Comparison of ENCODE assay signal across 17 cellular contexts in genomic region chr2:7154666-7155065, GRCh38.
A peak's percentile ranks its signal among the peaks of the same experiment; 100 is the strongest.
DNase-seq lines count a peak whose midpoint lies in the region; TF ChIP-seq lines count a peak whose summit lies in the region.
"Had no signal": no experiment of that assay in that cellular context is flagged by ENCODE, and none has a peak within 500 bp of the region (broad histone marks: within the 10 kb centered on the region; RNA-seq: fewer than 3 reads in every experiment).

No MANE protein-coding gene starts in this region.

- peaks cover 3% of the 10 kb centered on the region for H3K36me3 ChIP-seq in breast epithelium
- H3K36me3 ChIP-seq: MG63 had no signal

- H3K27me3 ChIP-seq in breast epithelium, result no peaks in the 10 kb centered on the region
- H3K27me3 ChIP-seq: MG63 had no signal

- TF ChIP-seq POLR2A in breast epithelium (IDR thresholded peaks at IDR 0.05), result no peak

- H3K4me1 ChIP-seq in breast epithelium, result no peaks in the 10 kb centered on the region

- peak; percentile 22 for DNase-seq in NCI-H146 (lab: John Stamatoyannopoulos, UW)
- DNase-seq in NCI-H146 treated with DMSO at 0.1 percent for 48 hours (lab: John Stamatoyannopoulos, UW; ENCODE audit: unreplicated experiment), result no peak
- DNase-seq in NCI-H187 treated with DMSO at 0.1 percent for 48 hours (lab: John Stamatoyannopoulos, UW), result peak; percentile 23
- DNase-seq in NCI-H524 treated with DMSO at 0.1 percent for 48 hours (lab: John Stamatoyannopoulos, UW), result peak; percentile 83
- DNase-seq in MV-4-11 (lab: John Stamatoyannopoulos, UW), result no peak
- no peak for DNase-seq in breast epithelium (ENCODE audit: low spot score in 2 of 2)
- DNase-seq in stimulated activated naive CD4-positive, alpha-beta T cell treated with Interleukin-2 at 50 U/mL for 16 hours (lab: John Stamatoyannopoulos, UW), result no peak
- DNase-seq: 8988T, Calu3, IMR-90, KG1, MG63, NCI-H1436, NCI-H2029, NCI-H526, PC-9, T-helper 1 cell had no signal

- no peak overlapping the region for H3K27ac ChIP-seq in breast epithelium
- H3K27ac ChIP-seq: PC-9 had no signal

- peaks cover 0 to 11% of the 10 kb centered on the region in 2 donors for H3K9me3 ChIP-seq in breast epithelium
- H3K9me3 ChIP-seq: MG63 had no signal

- no peak for TF ChIP-seq CTCF in breast epithelium (IDR thresholded peaks at IDR 0.05)

- intact Hi-C loops in breast epithelium (cut with DNase I; ENCODE audit: low total_unique reads), result no loop called here

- no peak overlapping the region for H3K4me3 ChIP-seq in breast epithelium
- H3K4me3 ChIP-seq: MG63, PC-9 had no signal

Comparison
In these comparisons a context has a peak if more than half of its experiments do, and no peak if none do; other contexts are left out.
1. DNase-seq: peak in NCI-H146 (single experiment), NCI-H187 treated with DMSO at 0.1 percent for 48 hours (single experiment) and NCI-H524 treated with DMSO at 0.1 percent for 48 hours (single experiment); none in NCI-H146 treated with DMSO at 0.1 percent for 48 hours (single experiment), MV-4-11 (single experiment), breast epithelium (0 of 2) and stimulated activated naive CD4-positive, alpha-beta T cell treated with Interleukin-2 at 50 U/mL for 16 hours (single experiment).